Comparison of ENCODE assay signal across 1 cellular context in genomic region chr3:134649106-134649705, GRCh38.
TF ChIP-seq lines count a peak whose summit lies in the region.

No MANE protein-coding gene starts in this region.

TF ChIP-seq in SK-N-SH, 30 proteins besides CTCF, POLR2A, EP300 and RAD21 (continued from another document):
- TF ChIP-seq MAX (IDR thresholded peaks at IDR 0.05; ENCODE audit: low read depth) (no peak), PBX3 (IDR thresholded peaks at IDR 0.05) (no peak), NRF1 (IDR thresholded peaks at IDR 0.05; ENCODE audit: low read depth, low read length) (no peak), TEAD4 (IDR thresholded peaks at IDR 0.05; ENCODE audit: borderline replicate concordance, insufficient read depth) (no peak), EZH2phosphoT487 (IDR thresholded peaks at IDR 0.05; ENCODE audit: borderline replicate concordance, low read depth) (no peak), FOSL2 (IDR thresholded peaks at IDR 0.05; ENCODE audit: borderline replicate concordance, low read depth) (no peak), GABPA (IDR thresholded peaks at IDR 0.05; ENCODE audit: low read depth) (no peak), NFIC (IDR thresholded peaks at IDR 0.05; ENCODE audit: borderline replicate concordance) (no peak), FOXJ3 (CRISPR knock-in tag; IDR thresholded peaks at IDR 0.05) (no peak), FOXM1 (IDR thresholded peaks at IDR 0.05; ENCODE audit: low read depth) (no peak), ZBTB33 (IDR thresholded peaks at IDR 0.05; ENCODE audit: borderline replicate concordance, low read depth) (no peak), YY1 (IDR thresholded peaks at IDR 0.05; ENCODE audit: low read depth) (no peak), GATA2 (CRISPR knock-in tag; IDR thresholded peaks at IDR 0.05) (no peak), RFX5 (IDR thresholded peaks at IDR 0.05; ENCODE audit: low read length) (no peak), JUND (IDR thresholded peaks at IDR 0.05) (no peak), MEF2A (IDR thresholded peaks at IDR 0.05; ENCODE audit: borderline replicate concordance, low read depth) (no peak), MXI1 (IDR thresholded peaks at IDR 0.05; ENCODE audit: low read depth, low read length) (no peak)
- TF ChIP-seq, protein P1, sequence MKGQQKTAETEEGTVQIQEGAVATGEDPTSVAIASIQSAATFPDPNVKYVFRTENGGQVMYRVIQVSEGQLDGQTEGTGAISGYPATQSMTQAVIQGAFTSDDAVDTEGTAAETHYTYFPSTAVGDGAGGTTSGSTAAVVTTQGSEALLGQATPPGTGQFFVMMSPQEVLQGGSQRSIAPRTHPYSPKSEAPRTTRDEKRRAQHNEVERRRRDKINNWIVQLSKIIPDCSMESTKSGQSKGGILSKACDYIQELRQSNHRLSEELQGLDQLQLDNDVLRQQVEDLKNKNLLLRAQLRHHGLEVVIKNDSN (IDR thresholded peaks at IDR 0.05; ENCODE audit: borderline replicate concordance, low read depth): no peak
TF ChIP-seq in SK-N-SH: peak in this region for 0.
